ENCODE assay signal across 9 cellular contexts in the genomic region with DNA sequence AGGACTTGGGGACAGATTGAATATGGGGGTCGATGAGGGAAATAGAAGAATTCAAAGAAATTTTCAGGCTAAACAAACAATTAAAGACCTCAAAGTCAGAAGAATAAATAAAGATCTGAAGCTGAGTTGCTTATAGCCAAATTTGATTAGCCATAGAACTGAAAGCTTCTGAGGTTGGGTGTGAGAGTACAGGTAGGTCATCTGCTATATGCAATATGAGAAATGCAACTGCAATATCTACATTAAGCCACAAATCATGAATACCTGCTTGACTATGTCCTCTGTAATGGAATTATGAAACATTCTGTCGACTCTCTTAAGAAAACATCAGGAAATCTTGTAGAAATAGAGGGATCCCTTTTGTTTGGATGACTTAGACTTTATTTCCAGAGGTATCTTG.
"Had no signal": no experiment of that assay in that cellular context is flagged by ENCODE, and none has a peak within 500 bp of the region (broad histone marks: within the 10 kb centered on the region; RNA-seq: fewer than 3 reads in every experiment).

No MANE protein-coding gene starts in this region.

- H3K27ac ChIP-seq: GM23248 had no signal

- H3K9ac ChIP-seq: GM23248 had no signal

- ATAC-seq: GM23338, HCT116 had no signal

- H2AFZ ChIP-seq: GM23248, GM23338 had no signal

- DNase-seq: GM23248, GOT3, H7, H9, HCEC 1CT, HFFc6 had no signal

- H3K4me3 ChIP-seq: GM23248, GM23338, HAP-1 had no signal

- H3K9me3 ChIP-seq: HAP-1 had no signal

- H3K4me1 ChIP-seq: HAP-1 had no signal

- H3K36me3 ChIP-seq: HAP-1 had no signal

- H3K4me2 ChIP-seq: GM23338 had no signal
